10 cellular contexts compared by ENCODE assay signal in genomic region chr21:42532466-42533181, GRCh38. TPM values are rescaled to one million over a fixed set of nuclear protein-coding genes. Genes with fewer than 3 reads are reported as not detected.
A peak's percentile ranks its signal among the peaks of the same experiment; 100 is the strongest.
DNase-seq lines count a peak whose midpoint lies in the region; ATAC-seq, FAIRE-seq and TF ChIP-seq lines count a peak whose summit lies in the region.
"Had no signal": no experiment of that assay in that cellular context is flagged by ENCODE, and none has a peak within 500 bp of the region (broad histone marks: within the 10 kb centered on the region; RNA-seq: fewer than 3 reads in every experiment).

No MANE protein-coding gene starts in this region.

- POLR2A ChIA-PET in PC-9 (lab: Charles Lee; ENCODE audit: unreplicated experiment) = no interaction called here

- CTCF ChIA-PET in PC-9 (lab: Charles Lee) = no interaction called here

- no peak for TF ChIP-seq POLR2A in Peyer's patch (IDR thresholded peaks at IDR 0.05)

- H3K9me3 Mint-ChIP-seq in activated T-helper 2 cell treated with anti-CD3 and anti-CD28 coated beads, Interferon-gamma antibody, Interleukin-2, Interleukin-4, amounts not matched to agents 10 μg/mL and 5 μg/mL and 100 μg/mL, durations not matched to agents 14 hours and 24 hours and 36 hours = no peaks in the 10 kb centered on the region
- H3K9me3 Mint-ChIP-seq: activated T-cell treated with anti-CD3 and anti-CD28 coated beads, Interleukin-2, amount 50 U/mL, for 24 hours had no signal

- H3K27ac Mint-ChIP-seq in activated T-helper 2 cell treated with anti-CD3 and anti-CD28 coated beads, Interferon-gamma antibody, Interleukin-2, Interleukin-4, amounts not matched to agents 10 μg/mL and 5 μg/mL and 100 μg/mL, durations not matched to agents 14 hours and 24 hours and 36 hours = no peak overlapping the region
- H3K27ac Mint-ChIP-seq: activated T-cell treated with anti-CD3 and anti-CD28 coated beads, Interleukin-2, amount 50 U/mL, for 24 hours had no signal

- no peak overlapping the region for H3K4me3 ChIP-seq in Peyer's patch
- no peak overlapping the region for H3K4me3 ChIP-seq in pancreas
- no peak overlapping the region for H3K4me3 ChIP-seq in PC-9

- no peak for FAIRE-seq in pancreas (lab: Jason Lieb, UNC)
- FAIRE-seq: HTR-8/SVneo had no signal

- no peak for TF ChIP-seq CTCF in Peyer's patch (IDR thresholded peaks at IDR 0.05)
- TF ChIP-seq CTCF in pancreas (IDR thresholded peaks at IDR 0.05) = no peak
- no peak for TF ChIP-seq CTCF in PC-9 (conservative IDR thresholded peaks at IDR 0.05)

- H3K4me1 ChIP-seq in Peyer's patch (peaks cover 9 to 60% (median 19%) of the 10 kb centered on the region in 4 donors), pancreas (no peaks in the 10 kb centered on the region), PC-9 (replicated peaks; ENCODE audit: insufficient read depth) (no peaks in the 10 kb centered on the region)

- 64 to 67% methylated on average over 18 of the region's 18 CpGs for WGBS in pancreas, 2 donors

- no peak overlapping the region for H3K4me3 Mint-ChIP-seq in activated T-helper 2 cell treated with anti-CD3 and anti-CD28 coated beads, Interferon-gamma antibody, Interleukin-2, Interleukin-4, amounts not matched to agents 10 μg/mL and 5 μg/mL and 100 μg/mL, durations not matched to agents 14 hours and 24 hours and 36 hours (ENCODE audit: low read depth)
- H3K4me3 Mint-ChIP-seq: activated T-cell treated with anti-CD3 and anti-CD28 coated beads, Interleukin-2, amount 50 U/mL, for 24 hours had no signal

- intact Hi-C loops in Right ventricle myocardium superior (cut with DNase I) = no loop called here
- intact Hi-C loops in pancreas (cut with DNase I) = no loop called here
- intact Hi-C loops in activated T-helper 2 cell treated with anti-CD3 and anti-CD28 coated beads, Interferon-gamma antibody, Interleukin-2, Interleukin-4, amounts not matched to agents 10 μg/mL and 5 μg/mL and 100 μg/mL, durations not matched to agents 14 hours and 24 hours and 36 hours (cut with micrococcal nuclease) = loop anchor here (10.0 kb wide), 1 partner anchor 218 kb away; the partner anchor contains the start of gene TFF3
- intact Hi-C loops in PC-9 (cut with micrococcal nuclease; ENCODE audit: unreplicated experiment) = no loop called here

- ATAC-seq in Right ventricle myocardium superior (ENCODE audit: poor library complexity) (peak; percentile 74), pancreas (peak; percentile 28 to 69 (median 50)), GM19328 (IDR thresholded peaks at IDR 0.05; ENCODE audit: unreplicated experiment) (no peak)

- H3K4me1 Mint-ChIP-seq in activated T-helper 2 cell treated with anti-CD3 and anti-CD28 coated beads, Interferon-gamma antibody, Interleukin-2, Interleukin-4, amounts not matched to agents 10 μg/mL and 5 μg/mL and 100 μg/mL, durations not matched to agents 14 hours and 24 hours and 36 hours (ENCODE audit: low read depth) = peaks cover 19% of the 10 kb centered on the region

- H3K27me3 Mint-ChIP-seq in activated T-helper 2 cell treated with anti-CD3 and anti-CD28 coated beads, Interferon-gamma antibody, Interleukin-2, Interleukin-4, amounts not matched to agents 10 μg/mL and 5 μg/mL and 100 μg/mL, durations not matched to agents 14 hours and 24 hours and 36 hours (ENCODE audit: low read depth) = no peaks in the 10 kb centered on the region
- H3K27me3 Mint-ChIP-seq: activated T-cell treated with anti-CD3 and anti-CD28 coated beads, Interleukin-2, amount 50 U/mL, for 24 hours had no signal

- H3K79me2 ChIP-seq in PC-9 (ENCODE audit: low read depth) = 0 out of 2 replicates have a peak, but pooled peaks cover 7% of the 10 kb centered on the region

- peaks cover 28% of the 10 kb centered on the region for H3K36me3 Mint-ChIP-seq in activated T-helper 2 cell treated with anti-CD3 and anti-CD28 coated beads, Interferon-gamma antibody, Interleukin-2, Interleukin-4, amounts not matched to agents 10 μg/mL and 5 μg/mL and 100 μg/mL, durations not matched to agents 14 hours and 24 hours and 36 hours (ENCODE audit: low read depth)

- no peaks in the 10 kb centered on the region for H3K9me3 ChIP-seq in Peyer's patch
- H3K9me3 ChIP-seq in pancreas = no peaks in the 10 kb centered on the region
- no peaks in the 10 kb centered on the region for H3K9me3 ChIP-seq in PC-9 (ENCODE audit: insufficient read depth, low read depth)

- peaks cover 0 to 29% (median 0%) of the 10 kb centered on the region in 3 donors for H3K36me3 ChIP-seq in Peyer's patch
- H3K36me3 ChIP-seq in pancreas = peaks cover 0 to 17% (median 0%) of the 10 kb centered on the region in 3 donors
- H3K36me3 ChIP-seq in PC-9 (ENCODE audit: low read depth) = no peaks in the 10 kb centered on the region

- no peaks in the 10 kb centered on the region for H3K9me2 ChIP-seq in PC-9 (ENCODE audit: insufficient read depth)

- no peak overlapping the region for H3K4me2 ChIP-seq in PC-9

- H4K20me1 ChIP-seq in PC-9 (ENCODE audit: insufficient read depth) = no peaks in the 10 kb centered on the region

- H3F3A ChIP-seq in PC-9 (ENCODE audit: insufficient read depth, low read depth) = no peaks in the 10 kb centered on the region

- H2AFZ ChIP-seq in PC-9 = no peak overlapping the region

- H3K27ac ChIP-seq in Peyer's patch (peak overlapping the region in 3 of 4 donors; percentile 42 to 76 (median 62)), pancreas (no peak overlapping the region), PC-9 (no peak overlapping the region)

- H3K27me3 ChIP-seq in Peyer's patch (no peaks in the 10 kb centered on the region), pancreas (no peaks in the 10 kb centered on the region), PC-9 (ENCODE audit: insufficient read depth, low read depth) (no peaks in the 10 kb centered on the region)

- DNase-seq in CD1c-positive myeloid dendritic cell (ENCODE audit: extremely low spot score) (peak; percentile 71), Peyer's patch (peak; percentile 71 to 89 (median 76)), Right ventricle myocardium superior (peak; percentile 71), pancreas (peak in 4 of 6 donors; percentile 30 to 48 (median 46)), PC-9 (no peak)
- no peak for DNase-seq in activated CD4-positive, alpha-beta T cell treated with anti-CD3 and anti-CD28 coated beads for 48 hours
- DNase-seq in activated T-helper 2 cell treated with anti-CD3 and anti-CD28 coated beads, Interferon-gamma antibody, Interleukin-2, Interleukin-4, amounts not matched to agents 10 μg/mL and 5 μg/mL and 100 μg/mL, durations not matched to agents 14 hours and 24 hours and 36 hours (ENCODE audit: low spot score) = no peak
- DNase-seq: activated T-cell treated with anti-CD3 and anti-CD28 coated beads, Interleukin-2, amount 50 U/mL, for 24 hours had no signal

- no TSS peak for BruUV-seq in PC-9 (replicated peaks; lab: Mats Ljungman, UMichigan)

RNA-seq across cellular contexts. Expression of gene SLC37A1, which starts 19.0 kb away (rescaled TPM):
- 100 to 1,000 TPM in 3 of 4 donors, 10 to 100 TPM in 1; 66.0 to 249 (median 195) TPM for total RNA-seq in Peyer's patch
- 3.8 TPM for total RNA-seq in Right ventricle myocardium superior
- total RNA-seq in pancreas = 10 to 100 TPM in 2 of 6 donors, 1 to 10 TPM in 4; 4.7 to 14.3 (median 6.9) TPM
- polyA plus RNA-seq in pancreas = 10 to 100 TPM in 1 of 2 donors, 1 to 10 TPM in 1; 8.4 to 14.1 TPM
- total RNA-seq in activated T-helper 2 cell treated with anti-CD3 and anti-CD28 coated beads, Interferon-gamma antibody, Interleukin-2, Interleukin-4, amounts not matched to agents 10 μg/mL and 5 μg/mL and 100 μg/mL, durations not matched to agents 14 hours and 24 hours and 36 hours = 21.6 and 22.3 TPM in 2 replicates
- 23.5 and 26.7 TPM in 2 replicates for total RNA-seq in PC-9 (2021)

RNA-seq across cellular contexts. Expression of gene RSPH1, which starts 36.6 kb away (rescaled TPM):
- total RNA-seq in Peyer's patch = 10 to 100 TPM in 1 of 4 donors, 1 to 10 TPM in 3; 2.5 to 11.0 (median 6.7) TPM
- not detected for total RNA-seq in Right ventricle myocardium superior
- 1 to 10 TPM in 5 of 6 donors, under 1 TPM in 1; 0.94 to 2.4 (median 1.8) TPM for total RNA-seq in pancreas
- polyA plus RNA-seq in pancreas = 1 to 10 TPM; 2.3 to 5.0 TPM
- total RNA-seq in activated T-helper 2 cell treated with anti-CD3 and anti-CD28 coated beads, Interferon-gamma antibody, Interleukin-2, Interleukin-4, amounts not matched to agents 10 μg/mL and 5 μg/mL and 100 μg/mL, durations not matched to agents 14 hours and 24 hours and 36 hours = not detected in 2 replicates
- total RNA-seq in PC-9 (2021) = 4.3 and 8.0 TPM in 2 replicates

Comparison
In these comparisons a context has a peak if more than half of its experiments do, and no peak if none do; other contexts are left out.
1. DNase-seq: peak in CD1c-positive myeloid dendritic cell (single experiment), Peyer's patch (3 of 3), Right ventricle myocardium superior (single experiment) and pancreas (4 of 6); none in activated CD4-positive, alpha-beta T cell treated with anti-CD3 and anti-CD28 coated beads for 48 hours (single experiment), activated T-helper 2 cell treated with anti-CD3 and anti-CD28 coated beads, Interferon-gamma antibody, Interleukin-2, Interleukin-4, amounts not matched to agents 10 μg/mL and 5 μg/mL and 100 μg/mL, durations not matched to agents 14 hours and 24 hours and 36 hours (single experiment) and PC-9 (0 of 2).
2. H3K27ac ChIP-seq: peak in Peyer's patch (3 of 4); none in pancreas (0 of 4) and PC-9 (single experiment).